12 cellular contexts compared by ENCODE assay signal in genomic region chr7:30068117-30068516, GRCh38. TPM values are rescaled to one million over a fixed set of nuclear protein-coding genes. Genes with fewer than 3 reads are reported as not detected.
DNase-seq lines count a peak whose midpoint lies in the region; ATAC-seq and TF ChIP-seq lines count a peak whose summit lies in the region.
"Had no signal": no experiment of that assay in that cellular context is flagged by ENCODE, and none has a peak within 500 bp of the region (broad histone marks: within the 10 kb centered on the region; RNA-seq: fewer than 3 reads in every experiment).

No MANE protein-coding gene starts in this region.

- H3K36me3 Mint-ChIP-seq in type B pancreatic cell, result peaks cover 22% of the 10 kb centered on the region

- TF ChIP-seq POLR2A in gastroesophageal sphincter (IDR thresholded peaks at IDR 0.05), result no peak
- TF ChIP-seq POLR2A in gastrocnemius medialis (IDR thresholded peaks at IDR 0.05), result no peak

- no peaks in the 10 kb centered on the region for H3K4me1 Mint-ChIP-seq in type B pancreatic cell (ENCODE audit: unreplicated experiment)
- H3K4me1 Mint-ChIP-seq: stimulated activated effector memory CD8-positive, alpha-beta T cell treated with anti-CD3 and anti-CD28 coated beads, Interleukin-12 subunit alpha, Interleukin-12 subunit beta, amount 100 ng/mL, for 72 hours had no signal

- TF ChIP-seq CTCF in gastroesophageal sphincter (IDR thresholded peaks at IDR 0.05) (no peak), gastrocnemius medialis (IDR thresholded peaks at IDR 0.05 in 4 of 5, conservative IDR thresholded peaks at IDR 0.05 in 1 of 5) (no peak), GM10266 (IDR thresholded peaks at IDR 0.05; ENCODE audit: control insufficient read depth, insufficient read depth, low read depth, missing control alignments) (no peak), type B pancreatic cell (conservative IDR thresholded peaks at IDR 0.05) (no peak)

- H3K27ac Mint-ChIP-seq in type B pancreatic cell, result no peak overlapping the region
- H3K27ac Mint-ChIP-seq: stimulated activated effector memory CD8-positive, alpha-beta T cell treated with anti-CD3 and anti-CD28 coated beads, Interleukin-12 subunit alpha, Interleukin-12 subunit beta, amount 100 ng/mL, for 72 hours had no signal

- no peak overlapping the region for H3K4me3 Mint-ChIP-seq in type B pancreatic cell
- H3K4me3 Mint-ChIP-seq: stimulated activated effector memory CD8-positive, alpha-beta T cell treated with anti-CD3 and anti-CD28 coated beads, Interleukin-12 subunit alpha, Interleukin-12 subunit beta, amount 100 ng/mL, for 72 hours had no signal

- intact Hi-C loops in gastrocnemius medialis (cut with DNase I; ENCODE audit: low total_unique reads), result loop anchor here (10.0 kb wide), 1 partner anchor 143 kb away; no protein-coding TSS in a partner anchor

- no peaks in the 10 kb centered on the region for H3K27me3 Mint-ChIP-seq in type B pancreatic cell

- DNase-seq in GM03348 (ENCODE audit: low spot score), result peak; percentile 77
- peak; percentile 30 for DNase-seq in amniotic stem cell (lab: John Stamatoyannopoulos, UW)
- no peak for DNase-seq in gastrocnemius medialis
- DNase-seq in GM10266 (ENCODE audit: extremely low spot score), result no peak
- no peak for DNase-seq in NCI-H748 treated with DMSO at 0.1 percent for 48 hours (lab: John Stamatoyannopoulos, UW)
- DNase-seq in stimulated activated naive CD4-positive, alpha-beta T cell (lab: John Stamatoyannopoulos, UW), result no peak
- DNase-seq in type B pancreatic cell (ENCODE audit: extremely low spot score, unreplicated experiment), result no peak
- DNase-seq: Caco-2, glutamatergic neuron, Peyer's patch had no signal

- H3K36me3 ChIP-seq in gastroesophageal sphincter, result peaks cover 0 to 42% of the 10 kb centered on the region in 2 donors
- no peaks in the 10 kb centered on the region for H3K36me3 ChIP-seq in gastrocnemius medialis

- TF ChIP-seq EP300 in gastroesophageal sphincter (IDR thresholded peaks at IDR 0.05), result no peak

- H3K27me3 ChIP-seq in gastroesophageal sphincter (no peaks in the 10 kb centered on the region), gastrocnemius medialis (no peaks in the 10 kb centered on the region)
- H3K27me3 ChIP-seq: Peyer's patch had no signal

- peaks cover 0 to 9% (median 3%) of the 10 kb centered on the region in 3 donors for H3K4me1 ChIP-seq in gastroesophageal sphincter
- H3K4me1 ChIP-seq in gastrocnemius medialis, result peaks cover 4 to 7% of the 10 kb centered on the region in 2 donors
- H3K4me1 ChIP-seq: Caco-2, Peyer's patch had no signal

- peak; percentile 92 for ATAC-seq in gastroesophageal sphincter
- peak; percentile 75 to 83 for ATAC-seq in gastrocnemius medialis
- ATAC-seq: stimulated activated effector memory CD8-positive, alpha-beta T cell treated with anti-CD3 and anti-CD28 coated beads, Interleukin-12 subunit alpha, Interleukin-12 subunit beta, amount 100 ng/mL, for 72 hours had no signal

- H3K4me3 ChIP-seq in gastroesophageal sphincter (no peak overlapping the region), gastrocnemius medialis (no peak overlapping the region)
- H3K4me3 ChIP-seq: Peyer's patch had no signal

- H3K27ac ChIP-seq in gastroesophageal sphincter, result peak overlapping the region in 1 of 4 donors; percentile 23
- no peak overlapping the region for H3K27ac ChIP-seq in gastrocnemius medialis
- H3K27ac ChIP-seq: Peyer's patch had no signal

- no peaks in the 10 kb centered on the region for H3K9me3 Mint-ChIP-seq in type B pancreatic cell
- H3K9me3 Mint-ChIP-seq: stimulated activated effector memory CD8-positive, alpha-beta T cell treated with anti-CD3 and anti-CD28 coated beads, Interleukin-12 subunit alpha, Interleukin-12 subunit beta, amount 100 ng/mL, for 72 hours had no signal

- no peaks in the 10 kb centered on the region for H3K9me3 ChIP-seq in gastroesophageal sphincter
- H3K9me3 ChIP-seq in gastrocnemius medialis, result no peaks in the 10 kb centered on the region
- H3K9me3 ChIP-seq: Caco-2, Peyer's patch had no signal

- in situ Hi-C loops in gastrocnemius medialis (cut with MboI; ENCODE audit: low sequenced_read_pairs in 4 of 4), result no loop called here

RNA-seq across cellular contexts. Expression of gene PLEKHA8, which starts 39.9 kb away (rescaled TPM):
- total RNA-seq in gastroesophageal sphincter (10 to 100 TPM in 2 of 4 donors, 1 to 10 TPM in 2; 7.5 to 16.3 (median 11.4) TPM), gastrocnemius medialis (1 to 10 TPM; 2.3 to 3.2 (median 2.6) TPM), type B pancreatic cell (ENCODE audit: low replicate concordance) (27.7 and 46.0 TPM in 2 replicates)

RNA-seq across cellular contexts. Expression of gene FKBP14, which starts 41.6 kb away (rescaled TPM):
- total RNA-seq in gastroesophageal sphincter (10 to 100 TPM in 1 of 4 donors, 1 to 10 TPM in 3; 7.0 to 10.7 (median 7.7) TPM), gastrocnemius medialis (1 to 10 TPM; 1.4 to 2.4 (median 1.5) TPM), type B pancreatic cell (ENCODE audit: low replicate concordance) (18.3 and 22.6 TPM in 2 replicates)

Comparison
In these comparisons a context has a peak if more than half of its experiments do, and no peak if none do; other contexts are left out.
1. DNase-seq: peak in GM03348 (single experiment) and amniotic stem cell (single experiment); none in gastrocnemius medialis (0 of 2), GM10266 (single experiment), NCI-H748 treated with DMSO at 0.1 percent for 48 hours (single experiment), stimulated activated naive CD4-positive, alpha-beta T cell (0 of 6) and type B pancreatic cell (single experiment).